7 cellular contexts compared by ENCODE assay signal in the genomic region with DNA sequence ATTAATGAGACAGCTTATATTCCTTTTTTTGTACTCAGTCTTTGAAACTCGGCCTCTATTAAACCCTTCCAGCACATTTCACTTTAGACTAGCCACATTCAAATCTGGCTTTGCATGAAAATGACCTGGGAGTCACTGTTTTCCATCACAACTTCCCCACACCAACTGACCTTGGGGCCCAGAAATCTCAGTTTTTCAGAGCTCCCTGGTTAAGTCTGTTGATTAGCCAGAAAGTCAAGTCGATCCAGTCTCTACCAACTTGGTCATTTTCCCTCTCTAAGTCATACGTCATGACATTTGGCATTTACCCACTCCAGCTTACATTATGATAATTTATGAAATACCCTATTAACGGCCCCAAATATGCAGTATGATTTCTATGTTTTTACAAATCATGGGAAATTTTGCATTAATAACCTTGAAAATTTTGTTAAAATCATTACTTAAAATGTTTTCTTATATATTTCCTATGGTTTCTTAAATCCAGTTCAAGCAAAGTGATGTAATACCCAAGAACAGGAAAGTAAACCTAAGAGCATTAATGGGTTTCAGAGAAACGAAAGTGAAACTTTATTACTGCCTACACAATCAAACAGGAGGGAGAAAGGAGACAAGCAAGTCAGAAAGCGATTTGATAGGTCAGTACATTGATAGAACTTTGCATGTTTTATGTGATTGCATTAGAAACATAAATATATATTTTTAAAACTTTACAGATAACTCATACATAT.
A peak's percentile ranks its signal among the peaks of the same experiment; 100 is the strongest.
DNase-seq lines count a peak whose midpoint lies in the region; ATAC-seq, FAIRE-seq and TF ChIP-seq lines count a peak whose summit lies in the region.

No MANE protein-coding gene starts in this region.

- H3K4me3 ChIP-seq in HAP-1 (no peak overlapping the region), bronchial epithelial cell (ENCODE audit: low read depth, low read length) (no peak overlapping the region)

- H3K27me3 ChIP-seq in HAP-1 (ENCODE audit: low read depth) (no peaks in the 10 kb centered on the region), bronchial epithelial cell (ENCODE audit: control insufficient read depth, insufficient read depth, low read length) (no peaks in the 10 kb centered on the region)

- no peak for FAIRE-seq in bronchial epithelial cell (lab: Jason Lieb, UNC)

- no peaks in the 10 kb centered on the region; the same call in 1 of the 2 replicates for H3K36me3 ChIP-seq in HAP-1 (replicated peaks)
- H3K36me3 ChIP-seq in bronchial epithelial cell (ENCODE audit: control insufficient read depth, insufficient read depth, low read length), result peaks cover 3% of the 10 kb centered on the region

- TF ChIP-seq CTCF in bronchial epithelial cell (IDR thresholded peaks at IDR 0.05; ENCODE audit: insufficient read depth, low read length, severe bottlenecking), result no peak

- H3K4me1 ChIP-seq in HAP-1, result peaks cover 52% of the 10 kb centered on the region

- H3K9me3 ChIP-seq in HAP-1, result no peaks in the 10 kb centered on the region

- peak; percentile 44 to 48 for DNase-seq in HAP-1 (ENCODE audit: low spot score in 2 of 2)
- peak; percentile 63 for DNase-seq in NCI-H460 (ENCODE audit: extremely low read depth, low read depth)
- DNase-seq in bronchial epithelial cell (ENCODE audit: low read depth), result peak; percentile 44
- DNase-seq in medulla oblongata (ENCODE audit: extremely low spot score), result peak; percentile 81
- DNase-seq in NCI-H187 treated with DMSO at 0.1 percent for 48 hours (lab: John Stamatoyannopoulos, UW), result no peak
- DNase-seq in DMS114 treated with DMSO at 0.1 percent for 48 hours (lab: John Stamatoyannopoulos, UW; ENCODE audit: unreplicated experiment), result no peak

- peak; percentile 77 for ATAC-seq in GM18498 (IDR thresholded peaks at IDR 0.05; ENCODE audit: unreplicated experiment)

- in situ Hi-C loops in HAP-1 (cut with MboI; ENCODE audit: low sequenced_read_pairs), result no loop called here

Comparison
In these comparisons a context has a peak if more than half of its experiments do, and no peak if none do; other contexts are left out.
1. DNase-seq: peak in HAP-1 (2 of 2), NCI-H460 (single experiment), bronchial epithelial cell (single experiment) and medulla oblongata (single experiment); none in NCI-H187 treated with DMSO at 0.1 percent for 48 hours (single experiment) and DMS114 treated with DMSO at 0.1 percent for 48 hours (single experiment).